In genomic region chr12:9365296-9365695, GRCh38 we compare ENCODE assay signal across 1 cellular context.
TF ChIP-seq lines count a peak whose summit lies in the region.

No MANE protein-coding gene starts in this region.

TF ChIP-seq in SK-N-SH, 30 proteins besides CTCF, POLR2A, EP300 and RAD21 (continued from another document):
- TF ChIP-seq MEF2A (IDR thresholded peaks at IDR 0.05; ENCODE audit: borderline replicate concordance, low read depth) (no peak), EZH2phosphoT487 (IDR thresholded peaks at IDR 0.05; ENCODE audit: borderline replicate concordance, low read depth) (no peak), SMC3 (IDR thresholded peaks at IDR 0.05; ENCODE audit: low read depth, low read length) (no peak), IRF3 (IDR thresholded peaks at IDR 0.05; ENCODE audit: low read depth, low read length) (no peak), NFIC (IDR thresholded peaks at IDR 0.05; ENCODE audit: borderline replicate concordance) (no peak)
